In the genomic region with DNA sequence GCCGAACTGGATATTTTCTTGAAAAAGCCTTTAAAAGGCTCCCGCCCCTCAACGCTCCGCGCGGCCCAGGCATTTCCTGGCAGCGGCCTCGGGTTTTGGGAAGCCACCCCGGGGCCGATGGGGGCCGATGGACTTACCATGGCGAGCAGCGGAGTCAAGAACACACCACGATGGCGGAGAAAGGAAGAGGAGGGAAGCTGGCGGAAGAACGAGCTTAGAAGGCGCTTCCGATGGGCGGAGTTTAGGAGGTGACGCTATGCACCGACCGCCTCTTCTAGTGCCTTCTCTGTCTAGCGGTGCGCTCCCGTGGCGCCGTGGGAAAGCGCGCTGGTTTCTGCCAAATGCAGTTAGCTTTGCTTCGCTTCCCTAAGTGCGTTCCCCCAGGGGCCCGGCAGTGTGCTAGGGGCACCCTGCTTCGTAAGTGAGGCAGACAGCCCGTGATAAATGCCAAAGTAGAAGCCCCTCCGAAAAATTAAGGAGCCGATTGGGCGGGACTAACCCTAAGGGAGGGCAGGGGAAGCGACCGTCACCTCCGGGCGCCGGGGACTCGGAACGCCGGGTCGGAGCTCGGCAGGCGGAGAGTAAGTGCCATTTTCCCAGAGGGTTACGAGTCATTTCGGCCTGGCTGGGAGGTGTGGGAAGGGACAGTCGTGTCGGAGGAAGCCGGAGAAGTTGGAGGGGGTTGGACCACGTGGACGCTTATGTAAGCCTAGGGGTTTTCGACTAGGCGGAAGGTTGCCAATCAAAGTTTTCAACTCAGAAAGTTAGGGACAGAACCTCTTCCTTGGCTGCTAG, we compare ENCODE assay signal across 1 cellular context.
TF ChIP-seq lines count a peak whose summit lies in the region.

RPL39 (minus strand) TSS at position 194 of the 795 bp plus-strand sequence; CDS start at position 140, 54 bp downstream.

TF ChIP-seq in K562, 482 proteins besides CTCF, POLR2A, EP300 and RAD21 (continued from another document and continues in another):
- TF ChIP-seq NFE2L1 (tag; IDR thresholded peaks at IDR 0.05; ENCODE audit: borderline replicate concordance, low read depth) = no peak
- peak in 1 of 2 experiments; percentile 15; a peak in 1 of 4 replicates for TF ChIP-seq RCOR1 (IDR thresholded peaks at IDR 0.05; ENCODE audit: borderline replicate concordance in 1 of 2, low read depth in 2 of 2, low read length in 2 of 2)
- no peak for TF ChIP-seq ZNF696 (CRISPR knock-in tag; conservative IDR thresholded peaks at IDR 0.05)
- TF ChIP-seq, protein P1, sequence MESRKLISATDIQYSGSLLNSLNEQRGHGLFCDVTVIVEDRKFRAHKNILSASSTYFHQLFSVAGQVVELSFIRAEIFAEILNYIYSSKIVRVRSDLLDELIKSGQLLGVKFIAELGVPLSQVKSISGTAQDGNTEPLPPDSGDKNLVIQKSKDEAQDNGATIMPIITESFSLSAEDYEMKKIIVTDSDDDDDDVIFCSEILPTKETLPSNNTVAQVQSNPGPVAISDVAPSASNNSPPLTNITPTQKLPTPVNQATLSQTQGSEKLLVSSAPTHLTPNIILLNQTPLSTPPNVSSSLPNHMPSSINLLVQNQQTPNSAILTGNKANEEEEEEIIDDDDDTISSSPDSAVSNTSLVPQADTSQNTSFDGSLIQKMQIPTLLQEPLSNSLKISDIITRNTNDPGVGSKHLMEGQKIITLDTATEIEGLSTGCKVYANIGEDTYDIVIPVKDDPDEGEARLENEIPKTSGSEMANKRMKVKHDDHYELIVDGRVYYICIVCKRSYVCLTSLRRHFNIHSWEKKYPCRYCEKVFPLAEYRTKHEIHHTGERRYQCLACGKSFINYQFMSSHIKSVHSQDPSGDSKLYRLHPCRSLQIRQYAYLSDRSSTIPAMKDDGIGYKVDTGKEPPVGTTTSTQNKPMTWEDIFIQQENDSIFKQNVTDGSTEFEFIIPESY (CRISPR knock-in tag; IDR thresholded peaks at IDR 0.05) = peak; percentile 34; the same call in 1 of the 2 replicates
- no peak for TF ChIP-seq HDAC8 (tag; IDR thresholded peaks at IDR 0.05)
- TF ChIP-seq, protein P2, sequence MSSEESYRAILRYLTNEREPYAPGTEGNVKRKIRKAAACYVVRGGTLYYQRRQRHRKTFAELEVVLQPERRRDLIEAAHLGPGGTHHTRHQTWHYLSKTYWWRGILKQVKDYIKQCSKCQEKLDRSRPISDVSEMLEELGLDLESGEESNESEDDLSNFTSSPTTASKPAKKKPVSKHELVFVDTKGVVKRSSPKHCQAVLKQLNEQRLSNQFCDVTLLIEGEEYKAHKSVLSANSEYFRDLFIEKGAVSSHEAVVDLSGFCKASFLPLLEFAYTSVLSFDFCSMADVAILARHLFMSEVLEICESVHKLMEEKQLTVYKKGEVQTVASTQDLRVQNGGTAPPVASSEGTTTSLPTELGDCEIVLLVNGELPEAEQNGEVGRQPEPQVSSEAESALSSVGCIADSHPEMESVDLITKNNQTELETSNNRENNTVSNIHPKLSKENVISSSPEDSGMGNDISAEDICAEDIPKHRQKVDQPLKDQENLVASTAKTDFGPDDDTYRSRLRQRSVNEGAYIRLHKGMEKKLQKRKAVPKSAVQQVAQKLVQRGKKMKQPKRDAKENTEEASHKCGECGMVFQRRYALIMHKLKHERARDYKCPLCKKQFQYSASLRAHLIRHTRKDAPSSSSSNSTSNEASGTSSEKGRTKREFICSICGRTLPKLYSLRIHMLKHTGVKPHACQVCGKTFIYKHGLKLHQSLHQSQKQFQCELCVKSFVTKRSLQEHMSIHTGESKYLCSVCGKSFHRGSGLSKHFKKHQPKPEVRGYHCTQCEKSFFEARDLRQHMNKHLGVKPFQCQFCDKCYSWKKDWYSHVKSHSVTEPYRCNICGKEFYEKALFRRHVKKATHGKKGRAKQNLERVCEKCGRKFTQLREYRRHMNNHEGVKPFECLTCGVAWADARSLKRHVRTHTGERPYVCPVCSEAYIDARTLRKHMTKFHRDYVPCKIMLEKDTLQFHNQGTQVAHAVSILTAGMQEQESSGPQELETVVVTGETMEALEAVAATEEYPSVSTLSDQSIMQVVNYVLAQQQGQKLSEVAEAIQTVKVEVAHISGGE (CRISPR knock-in tag; IDR thresholded peaks at IDR 0.05) = peak in 1 of 3 experiments; percentile 67; a peak in 1 of 6 replicates
- TF ChIP-seq ZBTB1 (CRISPR knock-in tag; IDR thresholded peaks at IDR 0.05; ENCODE audit: borderline replicate concordance, low read depth) = 0 out of 2 replicates have a peak, but pooled peaks have one; percentile 23
- TF ChIP-seq NR2C2 (CRISPR knock-in tag; IDR thresholded peaks at IDR 0.05) = no peak
- peak; percentile 91 for TF ChIP-seq NR2C2 (tag; IDR thresholded peaks at IDR 0.05)
- TF ChIP-seq CHD1 (IDR thresholded peaks at IDR 0.05; ENCODE audit: low read length) = no peak
- TF ChIP-seq JUND (IDR thresholded peaks at IDR 0.05; ENCODE audit: borderline replicate concordance, low read depth, low read length) = peak; percentile 62; the same call in 1 of the 2 replicates
- no peak; the same call in 2 of the 3 replicates for TF ChIP-seq JUND (tag; IDR thresholded peaks at IDR 0.05; ENCODE audit: borderline replicate concordance, low read depth, low read length)
- TF ChIP-seq, protein P3, sequence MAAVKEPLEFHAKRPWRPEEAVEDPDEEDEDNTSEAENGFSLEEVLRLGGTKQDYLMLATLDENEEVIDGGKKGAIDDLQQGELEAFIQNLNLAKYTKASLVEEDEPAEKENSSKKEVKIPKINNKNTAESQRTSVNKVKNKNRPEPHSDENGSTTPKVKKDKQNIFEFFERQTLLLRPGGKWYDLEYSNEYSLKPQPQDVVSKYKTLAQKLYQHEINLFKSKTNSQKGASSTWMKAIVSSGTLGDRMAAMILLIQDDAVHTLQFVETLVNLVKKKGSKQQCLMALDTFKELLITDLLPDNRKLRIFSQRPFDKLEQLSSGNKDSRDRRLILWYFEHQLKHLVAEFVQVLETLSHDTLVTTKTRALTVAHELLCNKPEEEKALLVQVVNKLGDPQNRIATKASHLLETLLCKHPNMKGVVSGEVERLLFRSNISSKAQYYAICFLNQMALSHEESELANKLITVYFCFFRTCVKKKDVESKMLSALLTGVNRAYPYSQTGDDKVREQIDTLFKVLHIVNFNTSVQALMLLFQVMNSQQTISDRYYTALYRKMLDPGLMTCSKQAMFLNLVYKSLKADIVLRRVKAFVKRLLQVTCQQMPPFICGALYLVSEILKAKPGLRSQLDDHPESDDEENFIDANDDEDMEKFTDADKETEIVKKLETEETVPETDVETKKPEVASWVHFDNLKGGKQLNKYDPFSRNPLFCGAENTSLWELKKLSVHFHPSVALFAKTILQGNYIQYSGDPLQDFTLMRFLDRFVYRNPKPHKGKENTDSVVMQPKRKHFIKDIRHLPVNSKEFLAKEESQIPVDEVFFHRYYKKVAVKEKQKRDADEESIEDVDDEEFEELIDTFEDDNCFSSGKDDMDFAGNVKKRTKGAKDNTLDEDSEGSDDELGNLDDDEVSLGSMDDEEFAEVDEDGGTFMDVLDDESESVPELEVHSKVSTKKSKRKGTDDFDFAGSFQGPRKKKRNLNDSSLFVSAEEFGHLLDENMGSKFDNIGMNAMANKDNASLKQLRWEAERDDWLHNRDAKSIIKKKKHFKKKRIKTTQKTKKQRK (IDR thresholded peaks at IDR 0.05; ENCODE audit: borderline replicate concordance, low read depth, low read length) = no peak
- no peak for TF ChIP-seq TCFL5 (CRISPR knock-in tag; conservative IDR thresholded peaks at IDR 0.05)
- TF ChIP-seq TEAD1 (CRISPR knock-in tag; IDR thresholded peaks at IDR 0.05) = 0 out of 4 replicates have a peak, but pooled peaks of 1 of the 2 experiments have one; percentile 20
- no peak for TF ChIP-seq XRCC4 (IDR thresholded peaks at IDR 0.05; ENCODE audit: extremely low read depth, insufficient read depth, insufficient read length)
- no peak for TF ChIP-seq MXI1 (IDR thresholded peaks at IDR 0.05; ENCODE audit: low read depth, low read length)
- peak; percentile 83 for TF ChIP-seq SP1 (CRISPR knock-in tag; IDR thresholded peaks at IDR 0.05)
- peak; percentile 90 for TF ChIP-seq TAF1 (IDR thresholded peaks at IDR 0.05; ENCODE audit: control insufficient read depth, extremely low read depth, insufficient read depth, low read length, severe bottlenecking)
- TF ChIP-seq LCOR (CRISPR knock-in tag; IDR thresholded peaks at IDR 0.05) = peak; percentile 85; the same call in 1 of the 2 replicates
- no peak for TF ChIP-seq CEBPB (tag; IDR thresholded peaks at IDR 0.05)
- TF ChIP-seq BRD4 (IDR thresholded peaks at IDR 0.05) = peak; percentile 86; the same call in 1 of the 2 replicates
- TF ChIP-seq L3MBTL2 (IDR thresholded peaks at IDR 0.05) = peak; percentile 64
- peak; percentile 62 for TF ChIP-seq HNRNPLL (IDR thresholded peaks at IDR 0.05; ENCODE audit: low read depth, low read length, poor library complexity, severe bottlenecking)
- TF ChIP-seq ZNF140 (CRISPR knock-in tag; IDR thresholded peaks at IDR 0.05) = no peak
- TF ChIP-seq ZNF57 (CRISPR knock-in tag; IDR thresholded peaks at IDR 0.05) = no peak
- peak; percentile 72 for TF ChIP-seq PRPF4 (IDR thresholded peaks at IDR 0.05; ENCODE audit: insufficient read depth, low read depth, low read length, poor library complexity, severe bottlenecking)
- no peak for TF ChIP-seq ZNF609 (CRISPR knock-in tag; IDR thresholded peaks at IDR 0.05; ENCODE audit: borderline replicate concordance)
- TF ChIP-seq RHOXF2B (CRISPR knock-in tag; conservative IDR thresholded peaks at IDR 0.05) = no peak
- TF ChIP-seq ZNF75A (CRISPR knock-in tag; IDR thresholded peaks at IDR 0.05) = no peak
- TF ChIP-seq NFIC (IDR thresholded peaks at IDR 0.05) = peak; percentile 37; the same call in 1 of the 2 replicates
- TF ChIP-seq, protein P4, sequence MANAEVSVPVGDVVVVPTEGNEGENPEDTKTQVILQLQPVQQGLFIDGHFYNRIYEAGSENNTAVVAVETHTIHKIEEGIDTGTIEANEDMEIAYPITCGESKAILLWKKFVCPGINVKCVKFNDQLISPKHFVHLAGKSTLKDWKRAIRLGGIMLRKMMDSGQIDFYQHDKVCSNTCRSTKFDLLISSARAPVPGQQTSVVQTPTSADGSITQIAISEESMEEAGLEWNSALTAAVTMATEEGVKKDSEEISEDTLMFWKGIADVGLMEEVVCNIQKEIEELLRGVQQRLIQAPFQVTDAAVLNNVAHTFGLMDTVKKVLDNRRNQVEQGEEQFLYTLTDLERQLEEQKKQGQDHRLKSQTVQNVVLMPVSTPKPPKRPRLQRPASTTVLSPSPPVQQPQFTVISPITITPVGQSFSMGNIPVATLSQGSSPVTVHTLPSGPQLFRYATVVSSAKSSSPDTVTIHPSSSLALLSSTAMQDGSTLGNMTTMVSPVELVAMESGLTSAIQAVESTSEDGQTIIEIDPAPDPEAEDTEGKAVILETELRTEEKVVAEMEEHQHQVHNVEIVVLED (CRISPR knock-in tag; IDR thresholded peaks at IDR 0.05) = no peak
- TF ChIP-seq RUNX1 (IDR thresholded peaks at IDR 0.05; ENCODE audit: low read depth) = no peak
- TF ChIP-seq NCOA4 (IDR thresholded peaks at IDR 0.05; ENCODE audit: partially characterized antibody) = no peak
